In genomic region chr16:52872706-52873105, GRCh38 we compare ENCODE assay signal across 21 cellular contexts.
DNase-seq lines count a peak whose midpoint lies in the region; ATAC-seq and TF ChIP-seq lines count a peak whose summit lies in the region.
"Had no signal": no experiment of that assay in that cellular context is flagged by ENCODE, and none has a peak within 500 bp of the region (broad histone marks: within the 10 kb centered on the region; RNA-seq: fewer than 3 reads in every experiment).

No MANE protein-coding gene starts in this region.

- no peaks in the 10 kb centered on the region for H3K27me3 ChIP-seq in HAP-1 (ENCODE audit: low read depth)
- H3K27me3 ChIP-seq in endodermal cell (ENCODE audit: control insufficient read depth, insufficient read depth, low read length, poor library complexity, severe bottlenecking): no peaks in the 10 kb centered on the region
- H3K27me3 ChIP-seq in neural progenitor cell: no peaks in the 10 kb centered on the region
- no peaks in the 10 kb centered on the region for H3K27me3 ChIP-seq in left ventricle myocardium inferior (ENCODE audit: low read depth)
- H3K27me3 ChIP-seq: BE2C had no signal

- H3K9ac ChIP-seq in endodermal cell (ENCODE audit: extremely low read depth, low read length, poor library complexity, severe bottlenecking) (no peak overlapping the region), neural progenitor cell (no peak overlapping the region)

- DNase-seq in HAP-1 (ENCODE audit: low spot score in 2 of 2) (peak; percentile 65 to 84), endodermal cell (no peak), neural progenitor cell (ENCODE audit: low spot score) (no peak), left ventricle myocardium inferior (no peak)
- no peak for DNase-seq in activated CD4-positive, alpha-beta T cell treated with anti-CD3 and anti-CD28 coated beads, Interleukin-2, amount 50 U/mL, for 48 hours
- DNase-seq: ACHN; BE2C; C1 segment of cervical spinal cord; CD4-positive, CD25-positive, alpha-beta regulatory T cell; CD8-positive, alpha-beta memory T cell; COR-L47; DMS 273 treated with DMSO at 0.1 percent for 48 hours; DMS53; DND-41; EL; HCEC 1CT; HFFc6 had no signal

- H3K4me3 Mint-ChIP-seq in endodermal cell (no peak overlapping the region), neural progenitor cell (no peak overlapping the region)
- H3K4me3 Mint-ChIP-seq: CD4-positive, CD25-positive, alpha-beta regulatory T cell; CD8-positive, alpha-beta memory T cell; HFFc6 had no signal

- H3K9me3 ChIP-seq in HAP-1 (no peaks in the 10 kb centered on the region), endodermal cell (ENCODE audit: control insufficient read depth, low read length) (no peaks in the 10 kb centered on the region), neural progenitor cell (ENCODE audit: low read depth) (no peaks in the 10 kb centered on the region), left ventricle myocardium inferior (replicated peaks) (no peaks in the 10 kb centered on the region)
- H3K9me3 ChIP-seq: BE2C had no signal

- H2AFZ ChIP-seq in neural progenitor cell (replicated peaks): peak overlapping the region; percentile 2

- no peaks in the 10 kb centered on the region for H3F3A ChIP-seq in neural progenitor cell (ENCODE audit: low read depth)

- no peak overlapping the region for H3K4me2 ChIP-seq in neural progenitor cell

- TF ChIP-seq CTCF in endodermal cell (conservative IDR thresholded peaks at IDR 0.05): no peak
- no peak for TF ChIP-seq CTCF in neural progenitor cell (IDR thresholded peaks at IDR 0.05)
- TF ChIP-seq CTCF in left ventricle myocardium inferior (IDR thresholded peaks at IDR 0.05; ENCODE audit: borderline replicate concordance): no peak

- no peaks in the 10 kb centered on the region for H3K9me3 Mint-ChIP-seq in endodermal cell
- peaks cover 4% of the 10 kb centered on the region for H3K9me3 Mint-ChIP-seq in neural progenitor cell
- H3K9me3 Mint-ChIP-seq: CD8-positive, alpha-beta memory T cell had no signal

- peaks cover 4% of the 10 kb centered on the region for H3K4me1 Mint-ChIP-seq in endodermal cell
- peaks cover 26% of the 10 kb centered on the region for H3K4me1 Mint-ChIP-seq in neural progenitor cell
- H3K4me1 Mint-ChIP-seq: CD4-positive, CD25-positive, alpha-beta regulatory T cell; CD8-positive, alpha-beta memory T cell had no signal

- H3K36me3 Mint-ChIP-seq in endodermal cell (ENCODE audit: low read depth) (no peaks in the 10 kb centered on the region), neural progenitor cell (peaks cover 3% of the 10 kb centered on the region)
- H3K36me3 Mint-ChIP-seq: CD4-positive, CD25-positive, alpha-beta regulatory T cell; CD8-positive, alpha-beta memory T cell had no signal

- H3K79me2 ChIP-seq in neural progenitor cell (ENCODE audit: low read depth): no peaks in the 10 kb centered on the region

- H3K4me3 ChIP-seq in HAP-1: no peak overlapping the region
- no peak overlapping the region for H3K4me3 ChIP-seq in endodermal cell (ENCODE audit: low read length)
- no peak overlapping the region for H3K4me3 ChIP-seq in neural progenitor cell
- H3K4me3 ChIP-seq in left ventricle myocardium inferior: no peak overlapping the region
- H3K4me3 ChIP-seq: GM12878 had no signal

- ATAC-seq in HG03460 (IDR thresholded peaks at IDR 0.05; ENCODE audit: unreplicated experiment): no peak
- no peak for ATAC-seq in HG02571 (IDR thresholded peaks at IDR 0.05; ENCODE audit: unreplicated experiment)
- ATAC-seq: GM12878 had no signal

- no peaks in the 10 kb centered on the region for H3K27me3 Mint-ChIP-seq in endodermal cell (ENCODE audit: insufficient read depth)
- peaks cover 4% of the 10 kb centered on the region for H3K27me3 Mint-ChIP-seq in neural progenitor cell (ENCODE audit: insufficient read depth, low read depth)
- H3K27me3 Mint-ChIP-seq: CD4-positive, CD25-positive, alpha-beta regulatory T cell had no signal

- peaks cover 28% of the 10 kb centered on the region for H3K4me1 ChIP-seq in HAP-1
- no peaks in the 10 kb centered on the region for H3K4me1 ChIP-seq in endodermal cell (ENCODE audit: control insufficient read depth, insufficient read depth, low read length)
- H3K4me1 ChIP-seq in neural progenitor cell: peaks cover 15% of the 10 kb centered on the region
- H3K4me1 ChIP-seq in left ventricle myocardium inferior: no peaks in the 10 kb centered on the region
- H3K4me1 ChIP-seq: BE2C had no signal

- H3K36me3 ChIP-seq in HAP-1 (replicated peaks) (no peaks in the 10 kb centered on the region), endodermal cell (ENCODE audit: control insufficient read depth, insufficient read depth, low read length) (no peaks in the 10 kb centered on the region), neural progenitor cell (no peaks in the 10 kb centered on the region), left ventricle myocardium inferior (no peaks in the 10 kb centered on the region)
- H3K36me3 ChIP-seq: BE2C had no signal

- H3K27ac ChIP-seq in endodermal cell (ENCODE audit: low read depth, low read length): peak overlapping the region; percentile 65
- H3K27ac ChIP-seq in neural progenitor cell: no peak overlapping the region
- H3K27ac ChIP-seq in left ventricle myocardium inferior (replicated peaks): no peak overlapping the region
- H3K27ac ChIP-seq: HL-60 had no signal

- H3K27ac Mint-ChIP-seq in endodermal cell (no peak overlapping the region), neural progenitor cell (peak overlapping the region; percentile 38)
- H3K27ac Mint-ChIP-seq: CD4-positive, CD25-positive, alpha-beta regulatory T cell; CD8-positive, alpha-beta memory T cell; HFFc6 had no signal

- intact Hi-C loops in left ventricle myocardium inferior (cut with micrococcal nuclease): no loop called here

- no peaks in the 10 kb centered on the region for H4K20me1 ChIP-seq in neural progenitor cell (ENCODE audit: low read depth)

- WGBS in endodermal cell (ENCODE audit: insufficient coverage in 1 of 2, insufficient read length in 1 of 2), 2 experiments: 95 to 100% methylated on average over 1 to 6 of the region's 6 CpGs

- in situ Hi-C loops in HAP-1 (cut with MboI; ENCODE audit: low sequenced_read_pairs): loop anchor here (25.0 kb wide), 1 partner anchor 810 kb away; no protein-coding TSS in a partner anchor

Comparison
In these comparisons a context has a peak if more than half of its experiments do, and no peak if none do; other contexts are left out.
1. DNase-seq: peak in HAP-1 (2 of 2); none in endodermal cell (single experiment), neural progenitor cell (single experiment), activated CD4-positive, alpha-beta T cell treated with anti-CD3 and anti-CD28 coated beads, Interleukin-2, amount 50 U/mL, for 48 hours (0 of 2) and left ventricle myocardium inferior (single experiment).